20 cellular contexts compared by ENCODE assay signal in the genomic region with DNA sequence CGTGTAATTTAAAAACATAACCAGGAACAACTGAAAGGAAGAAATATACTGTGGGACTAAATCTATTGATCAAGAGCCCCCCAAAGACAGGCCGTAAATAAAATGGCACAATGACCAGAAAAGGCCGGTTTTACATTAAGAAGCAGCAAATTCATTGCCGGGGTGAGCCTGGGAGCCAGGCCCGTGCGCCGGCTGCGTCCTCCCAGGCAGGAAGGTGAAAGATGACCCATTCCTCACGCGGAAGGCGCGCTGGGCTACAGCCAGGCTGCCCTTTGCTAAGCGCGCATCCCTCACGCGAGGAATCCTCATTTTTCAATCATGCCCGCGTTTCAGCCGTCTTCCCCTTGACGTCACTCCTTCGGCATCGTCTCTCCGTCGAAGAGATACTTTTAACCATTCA.
"Had no signal": no experiment of that assay in that cellular context is flagged by ENCODE, and none has a peak within 500 bp of the region (broad histone marks: within the 10 kb centered on the region; RNA-seq: fewer than 3 reads in every experiment).

No MANE protein-coding gene starts in this region.

- H3K4me3 ChIP-seq: MG63, SJSA1, SK-N-MC had no signal

- H3K9me3 ChIP-seq: MG63, SJSA1 had no signal

- H3K36me3 ChIP-seq: MG63, SJSA1 had no signal

- H3K27ac ChIP-seq: SJSA1, SK-N-MC had no signal

- H3K27me3 ChIP-seq: MG63, SJSA1 had no signal

- DNase-seq: Karpas-422, KG1, MG63, NCI-H1092 treated with DMSO at 0.1 percent for 48 hours, NCI-H1436, NCI-H187, NCI-H2029, NCI-H2081 treated with DMSO at 0.1 percent for 48 hours, NCI-H2171, NCI-H226, NCI-H446, NCI-H510A, NCI-H524 treated with DMSO at 0.1 percent for 48 hours, NCI-H69, NCI-H774, Right ventricle myocardium superior, RPMI8226, SIG-M5 had no signal

- H3K4me1 ChIP-seq: SJSA1 had no signal
